ENCODE assay signal across 7 cellular contexts in the genomic region with DNA sequence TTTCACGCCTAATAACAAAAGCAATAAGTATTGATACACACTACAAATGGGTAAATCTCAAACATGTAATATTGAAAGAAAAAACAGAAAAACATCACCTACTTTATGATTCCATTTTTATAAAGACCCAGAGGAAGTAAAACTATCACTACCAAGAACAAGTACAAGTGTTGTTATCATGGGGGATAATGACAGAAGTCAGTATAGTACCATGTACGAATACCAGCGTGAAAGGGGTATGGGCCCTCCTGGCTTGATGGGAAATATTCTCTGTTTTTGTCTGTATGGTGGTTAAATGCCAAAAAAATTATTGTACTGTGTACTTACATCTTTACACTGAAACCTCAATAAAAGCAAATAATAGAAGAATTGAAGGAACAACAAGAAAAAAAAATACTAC.
"Had no signal": no experiment of that assay in that cellular context is flagged by ENCODE, and none has a peak within 500 bp of the region (broad histone marks: within the 10 kb centered on the region; RNA-seq: fewer than 3 reads in every experiment).

No MANE protein-coding gene starts in this region.

- H3K27me3 Mint-ChIP-seq: IgD-negative memory B cell had no signal

- ATAC-seq: HCT116, HepG2 had no signal

- H3K36me3 Mint-ChIP-seq: IgD-negative memory B cell had no signal

- H3K27ac Mint-ChIP-seq: HFFc6, IgD-negative memory B cell had no signal

- H3K4me1 Mint-ChIP-seq: IgD-negative memory B cell had no signal

- H3K4me3 Mint-ChIP-seq: HFFc6, IgD-negative memory B cell had no signal

- DNase-seq: GM23248, GOT3, H7, HFFc6 had no signal
